Comparison of ENCODE assay signal across 8 cellular contexts in the genomic region with DNA sequence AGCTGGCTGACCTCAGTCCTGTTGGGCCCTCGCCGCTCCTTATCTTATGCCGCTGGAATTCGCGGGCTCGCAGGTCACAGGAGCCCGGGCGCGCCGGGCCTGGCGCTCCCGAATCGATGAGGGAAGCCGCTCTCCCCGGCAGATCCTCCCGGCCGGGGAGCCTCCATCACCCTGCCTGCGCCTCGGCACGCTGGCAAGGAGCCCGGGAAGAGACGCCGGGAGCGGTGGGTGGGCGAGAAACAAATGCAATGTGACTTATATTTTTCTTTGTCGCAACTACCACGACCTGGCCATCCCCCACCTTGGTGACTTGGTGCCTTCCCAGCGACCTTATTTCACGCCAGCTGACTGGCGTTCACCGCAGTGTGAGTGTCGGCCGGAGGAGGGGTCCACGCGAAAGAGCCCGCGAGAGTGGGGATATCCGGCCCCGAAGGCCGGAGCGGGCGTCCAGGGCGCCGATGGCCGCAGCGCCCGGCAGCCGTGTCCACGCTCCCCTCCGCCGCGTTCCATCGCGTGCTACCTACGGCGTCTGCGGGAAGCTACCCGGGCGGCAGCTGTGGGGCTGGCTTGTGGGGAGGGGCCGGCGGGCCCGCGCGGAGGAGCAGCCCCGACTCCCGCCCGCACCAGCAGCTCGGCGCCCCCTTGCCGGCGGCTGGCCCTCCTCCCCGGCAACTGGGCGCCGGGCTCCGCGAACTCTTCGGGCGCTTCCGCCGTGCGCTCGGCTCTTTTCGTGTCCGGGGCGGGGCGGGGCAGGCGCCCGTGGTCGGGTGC. TPM values are rescaled to one million over a fixed set of nuclear protein-coding genes. Genes with fewer than 3 reads are reported as not detected.
DNase-seq lines count a peak whose midpoint lies in the region; ATAC-seq, FAIRE-seq and TF ChIP-seq lines count a peak whose summit lies in the region.

No MANE protein-coding gene starts in this region.

- peak; percentile 82 for ATAC-seq in GM18907 (IDR thresholded peaks at IDR 0.05; ENCODE audit: unreplicated experiment)
- ATAC-seq in HG03108 (IDR thresholded peaks at IDR 0.05; ENCODE audit: unreplicated experiment) = peak; percentile 74
- ATAC-seq in activated CD4-positive, CD25-positive, alpha-beta regulatory T cell treated with anti-CD3 and anti-CD28 coated beads, Interleukin-2, amount 50 U/mL, for 24 hours = peak; percentile 90 to 92
- ATAC-seq in central memory CD8-positive, alpha-beta T cell (replicated peaks; ENCODE audit: extremely low read depth, poor library complexity, severe bottlenecking) = peak; percentile 89

- no peaks in the 10 kb centered on the region for H3K27me3 Mint-ChIP-seq in central memory CD8-positive, alpha-beta T cell

- peak overlapping the region; percentile 71 to 86 for H3K9ac ChIP-seq in kidney (ENCODE audit: low read length in 2 of 2)

- peak overlapping the region; percentile 65 for H3K27ac Mint-ChIP-seq in central memory CD8-positive, alpha-beta T cell (ENCODE audit: low read depth)

- DNase-seq in AG04450 (ENCODE audit: low read depth, low spot score) (peak; percentile 66), NCI-H2227 (lab: John Stamatoyannopoulos, UW; ENCODE audit: unreplicated experiment) (peak; percentile 94), kidney (peak; percentile 96)
- DNase-seq in central memory CD8-positive, alpha-beta T cell (ENCODE audit: low spot score in 2 of 2) = peak; percentile 79 to 82
- DNase-seq in stimulated activated CD4-positive, alpha-beta T cell treated with anti-CD3 and anti-CD28 coated beads, Interleukin-15, amount 100 ng/mL, for 1 hour (ENCODE audit: low read depth in 1 of 2, low spot score in 1 of 2) = peak; percentile 79 to 93

- TF ChIP-seq CTCF in AG04450 (IDR thresholded peaks at IDR 0.05; ENCODE audit: low read depth, low read length) = no peak
- TF ChIP-seq CTCF in kidney (IDR thresholded peaks at IDR 0.05; ENCODE audit: borderline replicate concordance, extremely low read depth, insufficient read depth) = no peak

- H3K9me3 ChIP-seq in AG04450 (ENCODE audit: control insufficient read depth, insufficient read depth, low read length) = no peaks in the 10 kb centered on the region; the same call in 1 of the 2 replicates
- no peaks in the 10 kb centered on the region for H3K9me3 ChIP-seq in kidney (ENCODE audit: control insufficient read depth in 1 of 2, low read length in 2 of 2)

- CTCF ChIA-PET in AG04450 (lab: Charles Lee) = interaction anchor here (0.6 kb wide), 1 partner anchor 183 kb away, joined by 3 read pairs; no protein-coding TSS in a partner anchor

- POLR2A ChIA-PET in AG04450 (lab: Yijun Ruan, JAX) = interaction anchor here (0.5 to 3.0 kb wide), 12 partner anchors 10 to 339 kb away, joined by 3 to 14 read pairs (median 4); partner anchors contain the start of genes GLUD1 and SHLD2

- no peak for FAIRE-seq in kidney (lab: Jason Lieb, UNC)

- no peaks in the 10 kb centered on the region for H3K27me3 ChIP-seq in AG04450 (ENCODE audit: control insufficient read depth, insufficient read depth, low read length)

- peaks cover 39% of the 10 kb centered on the region for H3K4me1 Mint-ChIP-seq in central memory CD8-positive, alpha-beta T cell

- H3K27ac ChIP-seq in AG04450 (ENCODE audit: low read depth, low read length) (peak overlapping the region; percentile 97), kidney (ENCODE audit: low read depth in 2 of 2, low read length in 2 of 2) (peak overlapping the region; percentile 90 to 94)

- peaks cover 6 to 8% of the 10 kb centered on the region in 2 donors for H3K4me1 ChIP-seq in kidney (ENCODE audit: control insufficient read depth in 1 of 2, insufficient read depth in 1 of 2, low read depth in 1 of 2, low read length in 2 of 2)

- H3K36me3 ChIP-seq in kidney (ENCODE audit: control insufficient read depth in 1 of 2, insufficient read depth in 2 of 2, low read length in 2 of 2) = no peaks in the 10 kb centered on the region

- H3K36me3 Mint-ChIP-seq in central memory CD8-positive, alpha-beta T cell (ENCODE audit: insufficient read depth) = peaks cover 3% of the 10 kb centered on the region

- intact Hi-C loops in kidney (cut with DNase I) = no loop called here

- peak overlapping the region; percentile 82 for H3K4me3 ChIP-seq in AG04450 (ENCODE audit: low read depth, low read length)
- peak overlapping the region; percentile 74 to 78 for H3K4me3 ChIP-seq in kidney (ENCODE audit: low read length in 2 of 2)

- no peaks in the 10 kb centered on the region for H3K9me3 Mint-ChIP-seq in central memory CD8-positive, alpha-beta T cell

- peak overlapping the region; percentile 85 for H3K4me3 Mint-ChIP-seq in central memory CD8-positive, alpha-beta T cell

RNA-seq across cellular contexts. Expression of gene BMPR1A, which starts 0.5 kb away (rescaled TPM):
- polyA plus RNA-seq in AG04450 (2011; rRNA removed) (32.7 and 41.9 TPM in 2 replicates), kidney (ENCODE audit: insufficient read depth, low read depth, low replicate concordance) (7.9 TPM)
- 55.8 and 88.5 TPM in 2 replicates for polyA minus RNA-seq in AG04450 (2011; rRNA and poly(A)+ RNA removed)
- total RNA-seq in kidney = 37.4 TPM

Comparison
In these comparisons a context has a peak if more than half of its experiments do, and no peak if none do; other contexts are left out.
1. Peak in every context shown above with its lines: DNase-seq, ATAC-seq, H3K4me3 ChIP-seq and H3K27ac ChIP-seq.